In the genomic region with DNA sequence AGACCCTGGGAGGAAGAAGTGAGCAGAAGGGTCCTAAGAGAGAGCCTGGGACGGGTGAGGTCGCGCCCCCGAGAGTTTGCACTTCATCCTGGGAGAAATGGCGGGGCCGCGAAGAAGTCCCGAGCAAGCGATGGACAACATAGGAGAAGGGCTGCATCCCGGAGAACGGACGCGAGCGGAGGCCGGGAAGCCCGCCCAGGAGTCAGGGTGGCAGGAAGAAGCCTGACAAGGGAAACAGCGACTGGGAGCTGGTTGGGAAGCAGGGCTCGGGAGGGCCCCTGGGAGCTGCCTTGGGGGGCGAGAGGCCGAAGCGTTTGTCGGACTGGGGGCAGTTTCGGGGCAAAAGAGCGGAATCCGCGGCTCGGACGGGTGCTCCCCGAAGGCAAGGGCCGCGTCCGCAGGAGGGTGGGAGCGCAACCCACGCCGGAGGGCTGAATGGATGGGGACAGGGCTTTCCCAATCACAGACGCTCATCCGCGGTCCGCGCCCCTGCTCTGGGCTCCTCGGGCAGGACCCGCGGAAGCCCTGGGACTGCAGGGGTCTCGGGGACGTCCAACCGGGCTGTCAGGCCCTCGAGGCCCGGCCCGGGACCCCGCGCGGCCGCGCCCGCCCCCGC, we compare ENCODE assay signal across 6 cellular contexts. TPM values are rescaled to one million over a fixed set of nuclear protein-coding genes. Genes with fewer than 3 reads are reported as not detected.
DNase-seq lines count a peak whose midpoint lies in the region; ATAC-seq and TF ChIP-seq lines count a peak whose summit lies in the region.

No MANE protein-coding gene starts in this region.

- H3K27ac Mint-ChIP-seq in type B pancreatic cell: peak overlapping the region; percentile 95

- peaks cover 30% of the 10 kb centered on the region for H3K4me1 Mint-ChIP-seq in type B pancreatic cell (ENCODE audit: unreplicated experiment)

- H3K36me3 Mint-ChIP-seq in type B pancreatic cell: peaks cover 4% of the 10 kb centered on the region

- TF ChIP-seq CTCF in type B pancreatic cell (conservative IDR thresholded peaks at IDR 0.05): no peak

- DNase-seq in RKO (ENCODE audit: low spot score) (peak; percentile 53), hepatic stellate cell (ENCODE audit: low spot score) (peak; percentile 58), type B pancreatic cell (ENCODE audit: extremely low spot score, unreplicated experiment) (no peak), A172 (ENCODE audit: low spot score) (no peak)

- H3K9me3 Mint-ChIP-seq in type B pancreatic cell: no peaks in the 10 kb centered on the region

- ATAC-seq in GM21515 (IDR thresholded peaks at IDR 0.05; ENCODE audit: unreplicated experiment) (peak; percentile 18), GM21367 (IDR thresholded peaks at IDR 0.05; ENCODE audit: unreplicated experiment) (no peak)

- no peaks in the 10 kb centered on the region for H3K27me3 Mint-ChIP-seq in type B pancreatic cell

- peak overlapping the region; percentile 98 for H3K4me3 Mint-ChIP-seq in type B pancreatic cell

RNA-seq across cellular contexts. Expression of gene ABHD17A, which starts 0.5 kb away (rescaled TPM):
- 60.4 and 62.0 TPM in 2 replicates for total RNA-seq in type B pancreatic cell (ENCODE audit: low replicate concordance)
- 72.6 and 120 TPM in 2 replicates for total RNA-seq in A172 (2014; rRNA removed; shearing (Covaris generic))

RNA-seq across cellular contexts. Expression of gene ADAT3, which starts 20.4 kb away (rescaled TPM):
- total RNA-seq in type B pancreatic cell (ENCODE audit: low replicate concordance): 12.1 and 13.9 TPM in 2 replicates
- 2.3 and 3.7 TPM in 2 replicates for total RNA-seq in A172 (2014; rRNA removed; shearing (Covaris generic))

RNA-seq across cellular contexts. Expression of gene SCAMP4, which starts 20.4 kb away (rescaled TPM):
- 76.9 and 90.6 TPM in 2 replicates for total RNA-seq in type B pancreatic cell (ENCODE audit: low replicate concordance)
- total RNA-seq in A172 (2014; rRNA removed; shearing (Covaris generic)): 71.1 and 134 TPM in 2 replicates

RNA-seq across cellular contexts. Expression of gene KLF16, which starts 21.4 kb away (rescaled TPM):
- 17.9 and 18.1 TPM in 2 replicates for total RNA-seq in type B pancreatic cell (ENCODE audit: low replicate concordance)
- total RNA-seq in A172 (2014; rRNA removed; shearing (Covaris generic)): 8.2 and 11.5 TPM in 2 replicates

RNA-seq across cellular contexts. Expression of gene REXO1, which starts 36.5 kb away (rescaled TPM):
- total RNA-seq in type B pancreatic cell (ENCODE audit: low replicate concordance): 36.4 and 37.9 TPM in 2 replicates
- total RNA-seq in A172 (2014; rRNA removed; shearing (Covaris generic)): 8.0 and 30.4 TPM in 2 replicates

Comparison
In these comparisons a context has a peak if more than half of its experiments do, and no peak if none do; other contexts are left out.
1. DNase-seq: peak in RKO (single experiment) and hepatic stellate cell (single experiment); none in type B pancreatic cell (single experiment) and A172 (single experiment).